ENCODE assay signal across 1 cellular context in the genomic region with DNA sequence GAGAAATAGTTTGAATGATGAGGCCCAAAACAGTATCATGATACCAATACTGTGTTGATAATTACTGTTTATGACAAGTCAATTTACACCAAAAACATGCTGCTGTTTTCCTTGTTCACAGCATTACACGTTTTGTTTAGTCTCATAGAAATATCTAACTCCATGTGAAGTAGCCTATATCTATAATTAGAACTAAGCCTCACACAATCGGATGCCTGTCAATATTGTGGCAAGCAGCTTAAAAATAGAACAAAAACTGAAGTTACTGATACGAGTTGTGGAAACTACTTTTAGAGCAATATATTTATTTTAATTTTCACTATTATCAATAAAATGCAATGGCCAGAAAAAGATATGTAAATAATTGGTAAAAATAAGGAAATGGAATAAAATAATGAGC.
TF ChIP-seq lines count a peak whose summit lies in the region.

No MANE protein-coding gene starts in this region.

TF ChIP-seq in K562, 482 proteins besides CTCF, POLR2A, EP300 and RAD21:
- TF ChIP-seq, protein P1, sequence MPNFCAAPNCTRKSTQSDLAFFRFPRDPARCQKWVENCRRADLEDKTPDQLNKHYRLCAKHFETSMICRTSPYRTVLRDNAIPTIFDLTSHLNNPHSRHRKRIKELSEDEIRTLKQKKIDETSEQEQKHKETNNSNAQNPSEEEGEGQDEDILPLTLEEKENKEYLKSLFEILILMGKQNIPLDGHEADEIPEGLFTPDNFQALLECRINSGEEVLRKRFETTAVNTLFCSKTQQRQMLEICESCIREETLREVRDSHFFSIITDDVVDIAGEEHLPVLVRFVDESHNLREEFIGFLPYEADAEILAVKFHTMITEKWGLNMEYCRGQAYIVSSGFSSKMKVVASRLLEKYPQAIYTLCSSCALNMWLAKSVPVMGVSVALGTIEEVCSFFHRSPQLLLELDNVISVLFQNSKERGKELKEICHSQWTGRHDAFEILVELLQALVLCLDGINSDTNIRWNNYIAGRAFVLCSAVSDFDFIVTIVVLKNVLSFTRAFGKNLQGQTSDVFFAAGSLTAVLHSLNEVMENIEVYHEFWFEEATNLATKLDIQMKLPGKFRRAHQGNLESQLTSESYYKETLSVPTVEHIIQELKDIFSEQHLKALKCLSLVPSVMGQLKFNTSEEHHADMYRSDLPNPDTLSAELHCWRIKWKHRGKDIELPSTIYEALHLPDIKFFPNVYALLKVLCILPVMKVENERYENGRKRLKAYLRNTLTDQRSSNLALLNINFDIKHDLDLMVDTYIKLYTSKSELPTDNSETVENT (CRISPR knock-in tag; IDR thresholded peaks at IDR 0.05): no peak
